8 cellular contexts compared by ENCODE assay signal in the genomic region with DNA sequence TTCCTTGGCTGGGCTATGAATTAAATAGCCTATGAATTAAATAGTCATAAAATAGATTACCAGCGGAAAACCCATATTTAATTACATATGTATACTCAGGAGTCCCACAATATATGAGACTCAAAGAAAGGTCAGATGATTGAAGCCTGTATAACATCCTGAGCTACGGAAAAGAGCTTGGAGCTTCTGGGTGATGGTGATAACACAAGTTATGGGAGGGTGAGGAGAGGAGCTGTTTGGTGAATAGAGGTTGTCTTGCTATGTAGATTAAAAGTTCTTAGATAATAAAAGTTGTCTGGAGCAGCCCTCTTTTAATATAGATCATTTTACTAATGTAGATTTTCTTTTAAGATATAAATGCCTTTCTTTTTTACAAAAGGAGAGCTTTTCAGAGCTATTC. TPM values are rescaled to one million over a fixed set of nuclear protein-coding genes. Genes with fewer than 3 reads are reported as not detected.
DNase-seq lines count a peak whose midpoint lies in the region; ATAC-seq, FAIRE-seq and TF ChIP-seq lines count a peak whose summit lies in the region.

No MANE protein-coding gene starts in this region.

- FAIRE-seq in HTR-8/SVneo (lab: Jason Lieb, UNC): no peak

- H3K36me3 ChIP-seq in BJ (ENCODE audit: control insufficient read depth, insufficient read depth, low read length): peaks cover 7% of the 10 kb centered on the region
- peaks cover 48% of the 10 kb centered on the region for H3K36me3 ChIP-seq in MG63
- H3K36me3 ChIP-seq in neural cell (ENCODE audit: insufficient read depth, low read length): no peaks in the 10 kb centered on the region

- no peak overlapping the region for H2AFZ ChIP-seq in neural cell (ENCODE audit: low read depth, low read length)

- peaks cover 22% of the 10 kb centered on the region for H3K79me2 ChIP-seq in neural cell (replicated peaks; ENCODE audit: insufficient read depth, low read length)

- CTCF ChIA-PET in BJ (lab: Yijun Ruan, JAX): interaction anchor here (0.6 to 8.0 kb wide), 5 partner anchors 9 to 48 kb away, joined by 3 to 48 read pairs (median 3); no protein-coding TSS in a partner anchor

- H3K27me3 ChIP-seq in BJ (ENCODE audit: control insufficient read depth, insufficient read depth, low read length) (no peaks in the 10 kb centered on the region), MG63 (no peaks in the 10 kb centered on the region), neural cell (ENCODE audit: insufficient read depth, low read depth, low read length) (no peaks in the 10 kb centered on the region)

- H4K20me1 ChIP-seq in neural cell (ENCODE audit: insufficient read depth): no peaks in the 10 kb centered on the region

- TF ChIP-seq CTCF in BJ (IDR thresholded peaks at IDR 0.05; ENCODE audit: insufficient read depth, low read depth, low read length) (no peak), coronary artery (IDR thresholded peaks at IDR 0.05) (no peak), neural cell (IDR thresholded peaks at IDR 0.05; ENCODE audit: poor library complexity, severe bottlenecking) (no peak)

- H3K27ac ChIP-seq in coronary artery (peak overlapping the region in 1 of 2 donors; percentile 97), neural cell (ENCODE audit: low read length) (no peak overlapping the region)

- H3K4me3 ChIP-seq in BJ (ENCODE audit: low read depth, low read length) (peak overlapping the region; percentile 88), MG63 (peak overlapping the region; percentile 66), coronary artery (peak overlapping the region; percentile 93), neural cell (ENCODE audit: low read length) (peak overlapping the region; percentile 99)

- H3K9me3 ChIP-seq in MG63 (no peaks in the 10 kb centered on the region), neural cell (ENCODE audit: low read length) (no peaks in the 10 kb centered on the region)

- no peak for TF ChIP-seq RAD21 in neural cell (conservative IDR thresholded peaks at IDR 0.05)

- ATAC-seq in GM21360 (IDR thresholded peaks at IDR 0.05; ENCODE audit: unreplicated experiment): no peak
- ATAC-seq in GM18519 (IDR thresholded peaks at IDR 0.05; ENCODE audit: low FRiP score, unreplicated experiment): no peak

- no peak for TF ChIP-seq EP300 in neural cell (conservative IDR thresholded peaks at IDR 0.05; ENCODE audit: poor library complexity, severe bottlenecking)

- H3K9me2 ChIP-seq in neural cell (ENCODE audit: insufficient read depth, low read length): no peaks in the 10 kb centered on the region

- no peak overlapping the region for H3K9ac ChIP-seq in neural cell (ENCODE audit: low read length)

- H3F3A ChIP-seq in neural cell (ENCODE audit: insufficient read depth, low read length, poor library complexity, severe bottlenecking): no peaks in the 10 kb centered on the region

- POLR2A ChIA-PET in BJ (lab: Charles Lee): no interaction called here

- DNase-seq in BJ (ENCODE audit: low read depth) (no peak), MG63 (no peak), coronary artery (ENCODE audit: low spot score) (no peak), NCI-H748 (lab: John Stamatoyannopoulos, UW; ENCODE audit: unreplicated experiment) (no peak), HTR-8/SVneo (ENCODE audit: insufficient read length, low spot score) (no peak)

- H3K4me2 ChIP-seq in neural cell (ENCODE audit: low read length): no peak overlapping the region

TF ChIP-seq in neural cell, 6 proteins besides CTCF, POLR2A, EP300 and RAD21:
- TF ChIP-seq TAF1 (IDR thresholded peaks at IDR 0.05; ENCODE audit: low read depth): no peak
- no peak for TF ChIP-seq POLR2AphosphoS5 (IDR thresholded peaks at IDR 0.05)
- TF ChIP-seq MXI1 (conservative IDR thresholded peaks at IDR 0.05; ENCODE audit: poor library complexity, severe bottlenecking): no peak
- no peak for TF ChIP-seq SMC3 (conservative IDR thresholded peaks at IDR 0.05; ENCODE audit: poor library complexity)
- TF ChIP-seq EZH2 (IDR thresholded peaks at IDR 0.05; ENCODE audit: borderline replicate concordance, insufficient read depth, low read length, poor library complexity, severe bottlenecking): no peak
- TF ChIP-seq, protein P1, sequence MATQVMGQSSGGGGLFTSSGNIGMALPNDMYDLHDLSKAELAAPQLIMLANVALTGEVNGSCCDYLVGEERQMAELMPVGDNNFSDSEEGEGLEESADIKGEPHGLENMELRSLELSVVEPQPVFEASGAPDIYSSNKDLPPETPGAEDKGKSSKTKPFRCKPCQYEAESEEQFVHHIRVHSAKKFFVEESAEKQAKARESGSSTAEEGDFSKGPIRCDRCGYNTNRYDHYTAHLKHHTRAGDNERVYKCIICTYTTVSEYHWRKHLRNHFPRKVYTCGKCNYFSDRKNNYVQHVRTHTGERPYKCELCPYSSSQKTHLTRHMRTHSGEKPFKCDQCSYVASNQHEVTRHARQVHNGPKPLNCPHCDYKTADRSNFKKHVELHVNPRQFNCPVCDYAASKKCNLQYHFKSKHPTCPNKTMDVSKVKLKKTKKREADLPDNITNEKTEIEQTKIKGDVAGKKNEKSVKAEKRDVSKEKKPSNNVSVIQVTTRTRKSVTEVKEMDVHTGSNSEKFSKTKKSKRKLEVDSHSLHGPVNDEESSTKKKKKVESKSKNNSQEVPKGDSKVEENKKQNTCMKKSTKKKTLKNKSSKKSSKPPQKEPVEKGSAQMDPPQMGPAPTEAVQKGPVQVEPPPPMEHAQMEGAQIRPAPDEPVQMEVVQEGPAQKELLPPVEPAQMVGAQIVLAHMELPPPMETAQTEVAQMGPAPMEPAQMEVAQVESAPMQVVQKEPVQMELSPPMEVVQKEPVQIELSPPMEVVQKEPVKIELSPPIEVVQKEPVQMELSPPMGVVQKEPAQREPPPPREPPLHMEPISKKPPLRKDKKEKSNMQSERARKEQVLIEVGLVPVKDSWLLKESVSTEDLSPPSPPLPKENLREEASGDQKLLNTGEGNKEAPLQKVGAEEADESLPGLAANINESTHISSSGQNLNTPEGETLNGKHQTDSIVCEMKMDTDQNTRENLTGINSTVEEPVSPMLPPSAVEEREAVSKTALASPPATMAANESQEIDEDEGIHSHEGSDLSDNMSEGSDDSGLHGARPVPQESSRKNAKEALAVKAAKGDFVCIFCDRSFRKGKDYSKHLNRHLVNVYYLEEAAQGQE (IDR thresholded peaks at IDR 0.05; ENCODE audit: borderline replicate concordance): no peak
TF ChIP-seq in neural cell: peak in this region for 0.

RNA-seq across cellular contexts. Expression of gene PML, which starts 1.8 kb away (rescaled TPM):
- polyA plus RNA-seq in BJ (2011; rRNA removed) (10.7 and 14.3 TPM in 2 replicates), neural cell (4.7 and 10.9 TPM in 2 replicates)
- polyA minus RNA-seq in BJ (2011; rRNA and poly(A)+ RNA removed): 22.8 and 32.7 TPM in 2 replicates
- 19.5 and 39.8 TPM in 2 replicates for total RNA-seq in MG63 (2014; rRNA removed; shearing (Covaris generic); ENCODE audit: low replicate concordance)
- 12.9 and 14.8 TPM in 2 replicates for polyA minus RNA-seq in neural cell

RNA-seq across cellular contexts. Expression of gene STOML1, which starts 4.2 kb away (rescaled TPM):
- 13.2 and 18.3 TPM in 2 replicates for polyA plus RNA-seq in BJ (2011; rRNA removed)
- 6.4 and 13.4 TPM in 2 replicates for polyA minus RNA-seq in BJ (2011; rRNA and poly(A)+ RNA removed)
- total RNA-seq in MG63 (2014; rRNA removed; shearing (Covaris generic); ENCODE audit: low replicate concordance): 45.3 and 53.1 TPM in 2 replicates
- 49.5 and 59.4 TPM in 2 replicates for polyA plus RNA-seq in neural cell
- polyA minus RNA-seq in neural cell: 37.3 and 39.2 TPM in 2 replicates
